ENCODE assay signal across 20 cellular contexts in the genomic region with DNA sequence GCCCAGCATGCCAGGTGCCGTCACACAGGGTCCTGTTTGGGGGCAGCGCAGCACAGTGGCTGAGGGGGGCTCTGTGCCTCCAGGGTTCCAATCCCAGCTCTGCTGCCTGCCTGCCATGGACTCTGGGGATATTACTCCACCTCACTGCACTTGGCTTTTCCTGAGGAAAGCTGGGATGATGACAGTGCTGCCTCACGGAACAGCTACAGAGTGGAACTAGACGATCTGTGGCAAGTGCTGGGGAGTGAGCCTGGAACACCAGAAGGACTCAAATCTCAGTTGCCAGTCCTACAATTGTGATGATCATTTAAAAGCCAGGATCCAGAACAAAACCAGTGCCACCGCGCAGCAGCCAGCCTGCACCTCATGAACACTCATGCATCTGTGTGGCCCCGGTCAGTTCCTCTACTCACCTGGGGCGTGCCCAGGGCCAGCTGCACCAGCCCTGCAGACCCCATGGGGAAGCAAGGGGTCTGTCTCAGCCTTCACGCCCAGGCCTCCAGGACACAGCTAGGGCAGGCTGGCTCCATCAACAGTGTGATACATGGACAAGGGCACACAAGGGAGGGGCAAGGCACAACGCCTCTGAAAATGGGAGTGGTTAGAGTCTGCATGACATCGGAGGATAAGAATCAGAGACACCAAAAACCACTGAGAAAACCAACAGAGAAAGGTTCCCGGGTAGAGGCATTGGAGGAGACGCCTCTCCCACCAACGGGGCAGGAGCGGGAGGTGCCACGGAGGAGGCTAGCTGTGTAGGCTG. TPM values are rescaled to one million over a fixed set of nuclear protein-coding genes. Genes with fewer than 3 reads are reported as not detected.
DNase-seq lines count a peak whose midpoint lies in the region; ATAC-seq and TF ChIP-seq lines count a peak whose summit lies in the region.
"Had no signal": no experiment of that assay in that cellular context is flagged by ENCODE, and none has a peak within 500 bp of the region (broad histone marks: within the 10 kb centered on the region; RNA-seq: fewer than 3 reads in every experiment).

No MANE protein-coding gene starts in this region.

- no CpG with 5 or more reads among the region's 16 CpGs for WGBS in H9 (ENCODE audit: extremely low coverage, insufficient read length, low lambda C conversion rate)

- no peak for TF ChIP-seq CTCF in H9 (conservative IDR thresholded peaks at IDR 0.05)

- no peak overlapping the region for H3K4me3 Mint-ChIP-seq in H9
- no peak overlapping the region for H3K4me3 Mint-ChIP-seq in activated naive CD8-positive, alpha-beta T cell treated with anti-CD3 and anti-CD28 coated beads, Interleukin-2, amount 50 U/mL, for 24 hours

- no peaks in the 10 kb centered on the region for H3K23me2 ChIP-seq in H9 (ENCODE audit: insufficient read length, low read depth, low read length, poor library complexity, severe bottlenecking)

- no peak overlapping the region for H4K91ac ChIP-seq in H9 (ENCODE audit: insufficient read length, low read depth, low read length)

- no peak overlapping the region for H3K18ac ChIP-seq in H9 (ENCODE audit: insufficient read length, low read depth, low read length)

- H2BK5ac ChIP-seq in H9 (ENCODE audit: insufficient read length, low read length), result no peak overlapping the region

- no peak overlapping the region for H3K23ac ChIP-seq in H9 (ENCODE audit: insufficient read length, low read depth, low read length)

- no peaks in the 10 kb centered on the region for H3K4me1 ChIP-seq in H9 (ENCODE audit: insufficient read depth, low read length)
- H3K4me1 ChIP-seq: breast epithelium, esophagus muscularis mucosa, testis had no signal

- no peak overlapping the region for H3K27ac ChIP-seq in H9 (ENCODE audit: insufficient read length, low read depth, low read length)
- H3K27ac ChIP-seq: breast epithelium, esophagus muscularis mucosa, ovary, testis, WERI-Rb-1 had no signal

- H4K5ac ChIP-seq in H9 (ENCODE audit: insufficient read length, low read depth, low read length), result no peak overlapping the region

- no peaks in the 10 kb centered on the region for H3K27me3 ChIP-seq in H9 (ENCODE audit: insufficient read depth, low read length)
- H3K27me3 ChIP-seq: breast epithelium, esophagus muscularis mucosa, ovary, testis had no signal

- no peak overlapping the region for H3T11ph ChIP-seq in H9 (ENCODE audit: low read length)

- no peak overlapping the region for H3K56ac ChIP-seq in H9 (ENCODE audit: insufficient read length, low read depth, low read length)

- H3K9me3 ChIP-seq in H9 (ENCODE audit: control insufficient read depth, low read depth, low read length), result no peaks in the 10 kb centered on the region
- H3K9me3 ChIP-seq: breast epithelium, Caco-2, esophagus muscularis mucosa, ovary, testis had no signal

- H2AK5ac ChIP-seq in H9 (ENCODE audit: insufficient read length, low read length), result no peak overlapping the region

- no peak overlapping the region for H4K8ac ChIP-seq in H9 (replicated peaks; ENCODE audit: insufficient read length, low read depth, low read length)

- peaks cover 3% of the 10 kb centered on the region in 2 experiments; a peak in 2 of 4 replicates for H3K4me1 Mint-ChIP-seq in H9
- H3K4me1 Mint-ChIP-seq in activated naive CD8-positive, alpha-beta T cell treated with anti-CD3 and anti-CD28 coated beads, Interleukin-2, amount 50 U/mL, for 24 hours, result peaks cover 9% of the 10 kb centered on the region

- H2BK20ac ChIP-seq in H9 (ENCODE audit: low read depth, low read length, poor library complexity, severe bottlenecking), result no peak overlapping the region

- no peak overlapping the region for H3K4me2 ChIP-seq in H9 (ENCODE audit: insufficient read depth, insufficient read length, low read length)
- H3K4me2 ChIP-seq: smooth muscle cell had no signal

- no peaks in the 10 kb centered on the region for H3K27me3 Mint-ChIP-seq in H9 (ENCODE audit: low read depth)
- peaks cover 2% of the 10 kb centered on the region for H3K27me3 Mint-ChIP-seq in activated naive CD8-positive, alpha-beta T cell treated with anti-CD3 and anti-CD28 coated beads, Interleukin-2, amount 50 U/mL, for 24 hours

- no peak overlapping the region for H2BK120ac ChIP-seq in H9 (ENCODE audit: low read depth, low read length, poor library complexity, severe bottlenecking)

- peak; percentile 35 for ATAC-seq in activated naive CD8-positive, alpha-beta T cell treated with anti-CD3 and anti-CD28 coated beads, Interleukin-2, amount 50 U/mL, for 24 hours
- no peak for ATAC-seq in HG03521 (IDR thresholded peaks at IDR 0.05; ENCODE audit: unreplicated experiment)
- ATAC-seq: left ventricle myocardium superior had no signal

- no peak for DNase-seq in H9
- DNase-seq in NCI-H2171 treated with DMSO at 0.1 percent for 48 hours (lab: John Stamatoyannopoulos, UW), result peak; percentile 50
- no peak for DNase-seq in activated naive CD8-positive, alpha-beta T cell treated with anti-CD3 and anti-CD28 coated beads, Interleukin-2, amount 50 U/mL, for 24 hours
- DNase-seq in myocyte (ENCODE audit: low read depth), result peak; percentile 67
- DNase-seq in kidney tubule cell (ENCODE audit: low spot score), result no peak
- DNase-seq in activated gamma-delta T cell treated with Interleukin-2 at 50 U/mL for 16 hours, result no peak
- no peak for DNase-seq in putamen (ENCODE audit: low spot score)
- DNase-seq: activated T-cell treated with anti-CD3 and anti-CD28 coated beads, Interleukin-2, amount 50 U/mL, for 48 hours; Caco-2; left ventricle myocardium superior; NCI-H1436 treated with DMSO at 0.1 percent for 48 hours; NCI-H345; NK-92 treated with Interleukin-12 subunit alpha and Interleukin-12 subunit beta, amount 100 ng/mL, for 24 hours; ovary; testis; WERI-Rb-1 had no signal

- peak overlapping the region in 2 of 3 experiments; percentile 63 to 85; a peak in 3 of 7 replicates for H3K27ac Mint-ChIP-seq in H9
- no peak overlapping the region for H3K27ac Mint-ChIP-seq in activated naive CD8-positive, alpha-beta T cell treated with anti-CD3 and anti-CD28 coated beads, Interleukin-2, amount 50 U/mL, for 24 hours

- no peaks in the 10 kb centered on the region for H4K20me1 ChIP-seq in H9 (ENCODE audit: control insufficient read depth, insufficient read depth, insufficient read length)

- no peak overlapping the region for H3K4ac ChIP-seq in H9 (ENCODE audit: low read depth, low read length)

- no peaks in the 10 kb centered on the region for H3K79me1 ChIP-seq in H9 (ENCODE audit: insufficient read depth, low read depth, low read length, poor library complexity, severe bottlenecking)

- H2BK12ac ChIP-seq in H9 (ENCODE audit: insufficient read length, low read depth, low read length), result no peak overlapping the region

- no peaks in the 10 kb centered on the region for H3K9me3 Mint-ChIP-seq in H9
- no peaks in the 10 kb centered on the region for H3K9me3 Mint-ChIP-seq in activated naive CD8-positive, alpha-beta T cell treated with anti-CD3 and anti-CD28 coated beads, Interleukin-2, amount 50 U/mL, for 24 hours

- H3K36me3 Mint-ChIP-seq in H9 (ENCODE audit: insufficient read depth in 1 of 3, low read depth in 3 of 3), result no peaks in the 10 kb centered on the region
- H3K36me3 Mint-ChIP-seq in activated naive CD8-positive, alpha-beta T cell treated with anti-CD3 and anti-CD28 coated beads, Interleukin-2, amount 50 U/mL, for 24 hours (ENCODE audit: low read depth), result no peaks in the 10 kb centered on the region

- no peak overlapping the region for H3K9ac ChIP-seq in H9 (ENCODE audit: extremely low read depth, insufficient read length, low read length)

- H2AFZ ChIP-seq in H9 (ENCODE audit: low read length), result no peak overlapping the region

- H2BK15ac ChIP-seq in H9 (ENCODE audit: low read depth, low read length), result no peak overlapping the region

- H3K79me2 ChIP-seq in H9 (ENCODE audit: insufficient read depth, low read length), result no peaks in the 10 kb centered on the region

- no peak overlapping the region for H3K14ac ChIP-seq in H9 (ENCODE audit: insufficient read depth, low read length)

RNA-seq across cellular contexts. Expression of a gene that starts 55.2 kb away (rescaled TPM):
- total RNA-seq in H9 (2021) (5.0 and 5.8 TPM in 2 replicates), myocyte (2.1 and 3.3 TPM in 2 replicates)
- polyA plus RNA-seq in myocyte (2012), result 3.3 TPM

RNA-seq across cellular contexts. Expression of a gene that starts 56.2 kb away (rescaled TPM):
- total RNA-seq in H9 (2021), result 35.5 and 46.6 TPM in 2 replicates
- 27.7 and 36.3 TPM in 2 replicates for total RNA-seq in myocyte
- 12.9 TPM for polyA plus RNA-seq in myocyte (2012)

Comparison
In these comparisons a context has a peak if more than half of its experiments do, and no peak if none do; other contexts are left out.
1. DNase-seq: peak in NCI-H2171 treated with DMSO at 0.1 percent for 48 hours (single experiment) and myocyte (single experiment); none in H9 (single experiment), activated naive CD8-positive, alpha-beta T cell treated with anti-CD3 and anti-CD28 coated beads, Interleukin-2, amount 50 U/mL, for 24 hours (single experiment), kidney tubule cell (single experiment), activated gamma-delta T cell treated with Interleukin-2 at 50 U/mL for 16 hours (single experiment) and putamen (single experiment).